29 cellular contexts compared by ENCODE assay signal in the genomic region with DNA sequence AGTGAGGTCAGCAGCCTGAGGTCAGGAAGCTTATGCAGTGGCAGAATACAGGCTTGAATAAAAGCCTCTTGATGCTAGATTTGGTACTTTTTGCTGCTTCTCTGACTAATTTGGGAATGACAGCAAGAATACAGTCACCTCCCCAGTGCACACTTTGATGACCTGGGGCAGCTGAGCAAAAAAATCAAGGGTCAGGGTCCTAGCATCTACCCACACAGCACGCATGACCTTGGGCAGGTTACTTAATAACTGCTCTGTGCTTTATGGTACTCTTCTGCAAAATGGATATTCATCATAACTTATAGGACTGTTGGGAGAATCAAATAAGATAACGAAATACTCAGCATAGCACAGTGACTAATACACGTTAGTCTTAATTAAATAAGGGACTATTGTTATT.
"Had no signal": no experiment of that assay in that cellular context is flagged by ENCODE, and none has a peak within 500 bp of the region (broad histone marks: within the 10 kb centered on the region; RNA-seq: fewer than 3 reads in every experiment).

No MANE protein-coding gene starts in this region.

- H3K27me3 Mint-ChIP-seq: stimulated activated memory B cell treated with anti-CD40 and anti-IgM and Interleukin-4, amounts not matched to agents 10 μg/mL and 1 μg/mL and 100 μg/mL, for 72 hours; stimulated activated naive B cell treated with anti-CD40 and anti-IgM and Interleukin-4, amounts not matched to agents 10 μg/mL and 1 μg/mL and 100 μg/mL, for 72 hours; stimulated activated naive CD8-positive, alpha-beta T cell treated with anti-CD3 and anti-CD28 coated beads, Interleukin-15, amount 100 ng/mL, for 72 hours; stimulated activated naive CD8-positive, alpha-beta T cell treated with anti-CD3 and anti-CD28 coated beads, Interleukin-15, Interleukin-2, amounts not matched to agents 100 ng/mL and 50 ng/mL, for 24 hours; type B pancreatic cell had no signal

- H3K27ac ChIP-seq: stomach, suprapubic skin, testis, thoracic aorta, thyroid gland, tibial artery, tibial nerve, transverse colon, upper lobe of left lung, upper lobe of right lung, uterus, vagina had no signal

- H3K36me3 Mint-ChIP-seq: stimulated activated effector memory CD8-positive, alpha-beta T cell treated with anti-CD3 and anti-CD28 coated beads, Interleukin-12 subunit alpha, Interleukin-12 subunit beta, amount 100 ng/mL, for 72 hours; stimulated activated memory B cell treated with anti-CD40 and anti-IgM and Interleukin-4, amounts not matched to agents 10 μg/mL and 1 μg/mL and 100 μg/mL, for 72 hours had no signal

- H3K9me3 Mint-ChIP-seq: stimulated activated memory B cell treated with anti-CD40 and anti-IgM and Interleukin-4, amounts not matched to agents 10 μg/mL and 1 μg/mL and 100 μg/mL, for 72 hours; stimulated activated naive B cell treated with anti-CD40 and anti-IgM and Interleukin-4, amounts not matched to agents 10 μg/mL and 1 μg/mL and 100 μg/mL, for 72 hours; type B pancreatic cell had no signal

- H3K4me3 ChIP-seq: stomach, suprapubic skin, testis, thoracic aorta, thyroid gland, tibial artery, tibial nerve, transverse colon, upper lobe of left lung, upper lobe of right lung, uterus, vagina had no signal

- H3K27ac Mint-ChIP-seq: stimulated activated effector memory CD8-positive, alpha-beta T cell treated with anti-CD3 and anti-CD28 coated beads, Interleukin-12 subunit alpha, Interleukin-12 subunit beta, amount 100 ng/mL, for 72 hours; stimulated activated memory B cell treated with anti-CD40 and anti-IgM and Interleukin-4, amounts not matched to agents 10 μg/mL and 1 μg/mL and 100 μg/mL, for 72 hours; stimulated activated naive B cell treated with anti-CD40 and anti-IgM and Interleukin-4, amounts not matched to agents 10 μg/mL and 1 μg/mL and 100 μg/mL, for 72 hours; stimulated activated naive CD8-positive, alpha-beta T cell treated with anti-CD3 and anti-CD28 coated beads, Interleukin-15, amount 100 ng/mL, for 72 hours; stimulated activated naive CD8-positive, alpha-beta T cell treated with anti-CD3 and anti-CD28 coated beads, Interleukin-15, Interleukin-2, amounts not matched to agents 100 ng/mL and 50 ng/mL, for 24 hours; type B pancreatic cell had no signal

- H3K27me3 ChIP-seq: stomach, suprapubic skin, testis, thyroid gland, tibial artery, tibial nerve, transverse colon, upper lobe of left lung, upper lobe of right lung, uterus, vagina had no signal

- H3K36me3 ChIP-seq: suprapubic skin, thoracic aorta, thyroid gland, tibial artery, tibial nerve, transverse colon, upper lobe of left lung, upper lobe of right lung, uterus, vagina had no signal

- H3K4me1 Mint-ChIP-seq: stimulated activated effector memory CD8-positive, alpha-beta T cell treated with anti-CD3 and anti-CD28 coated beads, Interleukin-12 subunit alpha, Interleukin-12 subunit beta, amount 100 ng/mL, for 72 hours; stimulated activated memory B cell treated with anti-CD40 and anti-IgM and Interleukin-4, amounts not matched to agents 10 μg/mL and 1 μg/mL and 100 μg/mL, for 72 hours; stimulated activated naive CD8-positive, alpha-beta T cell treated with anti-CD3 and anti-CD28 coated beads, Interleukin-15, amount 100 ng/mL, for 72 hours had no signal

- H3K4me3 Mint-ChIP-seq: stimulated activated effector memory CD8-positive, alpha-beta T cell treated with anti-CD3 and anti-CD28 coated beads, Interleukin-12 subunit alpha, Interleukin-12 subunit beta, amount 100 ng/mL, for 72 hours; stimulated activated memory B cell treated with anti-CD40 and anti-IgM and Interleukin-4, amounts not matched to agents 10 μg/mL and 1 μg/mL and 100 μg/mL, for 72 hours; stimulated activated naive B cell treated with anti-CD40 and anti-IgM and Interleukin-4, amounts not matched to agents 10 μg/mL and 1 μg/mL and 100 μg/mL, for 72 hours; stimulated activated naive CD8-positive, alpha-beta T cell treated with anti-CD3 and anti-CD28 coated beads, Interleukin-15, amount 100 ng/mL, for 72 hours; stimulated activated naive CD8-positive, alpha-beta T cell treated with anti-CD3 and anti-CD28 coated beads, Interleukin-15, Interleukin-2, amounts not matched to agents 100 ng/mL and 50 ng/mL, for 24 hours; type B pancreatic cell had no signal

- ATAC-seq: stimulated activated effector memory CD8-positive, alpha-beta T cell treated with anti-CD3 and anti-CD28 coated beads, Interleukin-12 subunit alpha, Interleukin-12 subunit beta, amount 100 ng/mL, for 72 hours; stimulated activated memory B cell treated with anti-CD40 and anti-IgM and Interleukin-4, amounts not matched to agents 10 μg/mL and 1 μg/mL and 100 μg/mL, for 72 hours; stimulated activated naive B cell treated with anti-CD40 and anti-IgM and Interleukin-4, amounts not matched to agents 10 μg/mL and 1 μg/mL and 100 μg/mL, for 72 hours; stimulated activated naive CD8-positive, alpha-beta T cell treated with anti-CD3 and anti-CD28 coated beads, Interleukin-15, amount 100 ng/mL, for 72 hours; stimulated activated naive CD8-positive, alpha-beta T cell treated with anti-CD3 and anti-CD28 coated beads, Interleukin-15, Interleukin-2, amounts not matched to agents 100 U/mL and 50 U/mL, for 24 hours; upper lobe of right lung had no signal

- H3K4me1 ChIP-seq: suprapubic skin, testis, tibial artery, tibial nerve, upper lobe of right lung, uterus, vagina had no signal

- H3K9me3 ChIP-seq: stomach, suprapubic skin, testis, thoracic aorta, thyroid gland, tibial artery, tibial nerve, transverse colon, upper lobe of left lung, upper lobe of right lung, uterus, vagina had no signal

- DNase-seq: stimulated activated CD4-positive, alpha-beta T cell treated with anti-CD3 and anti-CD28 coated beads, Interleukin-2, amount 100 ng/mL, for 48 hours; stimulated activated CD4-positive, alpha-beta T cell treated with anti-CD3 and anti-CD28 coated beads, Interleukin-4, amount 100 ng/mL, for 1 hour; stimulated activated CD4-positive, alpha-beta T cell treated with anti-CD3 and anti-CD28 coated beads, Interleukin-4, amount 100 ng/mL, for 24 hours; stimulated activated CD4-positive, alpha-beta T cell treated with anti-CD3 and anti-CD28 coated beads, Interleukin-4, amount 100 ng/mL, for 4 hours; stimulated activated CD8-positive, alpha-beta memory T cell treated with anti-CD3 and anti-CD28 coated beads, Interleukin-4, amount 100 ng/mL, for 48 hours; stimulated activated naive B cell treated with anti-CD40 and anti-IgM and Interleukin-4, amounts not matched to agents 10 μg/mL and 1 μg/mL and 100 μg/mL, for 72 hours; stimulated activated naive CD4-positive, alpha-beta T cell; stimulated activated naive CD4-positive, alpha-beta T cell treated with Interleukin-2 at 50 U/mL for 16 hours; stimulated activated naive CD8-positive, alpha-beta T cell treated with anti-CD3 and anti-CD28 coated beads, Interleukin-15, amount 100 ng/mL, for 72 hours; stimulated activated naive CD8-positive, alpha-beta T cell treated with anti-CD3 and anti-CD28 coated beads, Interleukin-15, Interleukin-2, amounts not matched to agents 100 U/mL and 50 U/mL, for 24 hours; stomach; substantia nigra; testis; thyroid gland; tibial artery; transverse colon; trophoblast cell; upper lobe of left lung; upper lobe of right lung; uterus had no signal

- FAIRE-seq: urothelium cell line had no signal
